ENCODE assay signal across 8 cellular contexts in the genomic region with DNA sequence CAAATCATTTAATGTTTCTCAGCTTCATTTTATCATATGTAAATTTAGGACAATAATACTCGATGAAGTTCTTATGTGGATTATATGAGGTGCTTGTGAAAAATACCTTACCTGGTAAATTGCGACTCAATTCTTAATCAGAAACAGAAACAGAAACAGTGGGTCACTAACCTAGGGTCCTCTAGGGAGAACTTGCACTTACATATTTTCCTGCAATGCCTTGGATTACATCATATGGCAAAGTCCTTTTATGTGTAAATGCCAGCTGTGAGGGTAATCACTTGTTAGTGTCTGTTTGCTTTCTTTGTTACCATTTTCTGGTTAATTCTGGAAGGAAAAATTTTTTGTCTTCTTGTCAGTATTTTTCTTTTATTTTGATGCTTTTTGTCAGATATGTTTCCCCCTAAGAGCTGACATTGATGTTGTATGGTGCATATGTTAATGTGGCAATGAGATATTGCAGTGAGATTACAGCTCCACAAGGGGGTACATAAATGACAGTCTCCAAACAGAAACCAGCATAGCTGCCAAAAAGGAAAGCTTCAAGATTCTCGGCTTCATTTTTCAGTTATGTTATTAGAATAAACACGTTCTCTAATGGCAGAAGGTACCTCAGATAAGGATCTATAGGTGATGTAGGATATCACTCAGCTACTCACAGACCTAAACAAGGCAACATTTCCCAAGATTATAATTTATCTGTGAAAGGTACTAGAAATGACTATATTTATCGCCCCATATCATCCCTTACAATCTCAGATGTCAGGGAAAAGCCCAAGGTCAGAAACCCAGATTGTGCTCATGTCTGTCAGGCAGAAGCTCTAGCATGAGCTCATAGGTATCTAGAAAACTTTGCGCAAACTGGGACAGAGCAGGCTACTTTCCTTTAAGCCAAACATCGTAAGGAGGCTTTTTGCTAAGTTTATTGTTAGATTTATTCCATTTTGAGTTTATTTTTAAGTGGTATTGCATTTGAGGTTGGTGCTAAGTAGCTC.
DNase-seq lines count a peak whose midpoint lies in the region; ATAC-seq and TF ChIP-seq lines count a peak whose summit lies in the region.

No MANE protein-coding gene starts in this region.

- H2AFZ ChIP-seq in neural cell (ENCODE audit: low read depth, low read length), result no peak overlapping the region

- peak overlapping the region; percentile 2 for H3K27ac Mint-ChIP-seq in T-helper 17 cell

- peak; percentile 75 for ATAC-seq in GM18868 (IDR thresholded peaks at IDR 0.05; ENCODE audit: unreplicated experiment)
- ATAC-seq in HG02885 (IDR thresholded peaks at IDR 0.05; ENCODE audit: poor library complexity, unreplicated experiment), result peak; percentile 72
- peak; percentile 80 for ATAC-seq in T-helper 17 cell
- ATAC-seq in HG02970 (IDR thresholded peaks at IDR 0.05; ENCODE audit: low FRiP score, unreplicated experiment), result no peak

- no peak overlapping the region for H3K9ac ChIP-seq in neural cell (ENCODE audit: low read length)

- H3K4me3 ChIP-seq in neural cell (ENCODE audit: low read length) (no peak overlapping the region), lower leg skin (ENCODE audit: low read depth, poor library complexity, severe bottlenecking) (no peak overlapping the region)

- peak; percentile 50 for TF ChIP-seq CTCF in neural cell (IDR thresholded peaks at IDR 0.05; ENCODE audit: poor library complexity, severe bottlenecking)
- TF ChIP-seq CTCF in lower leg skin (IDR thresholded peaks at IDR 0.05), result no peak

- H3K4me3 Mint-ChIP-seq in T-helper 17 cell, result peak overlapping the region; percentile 59

- H3K36me3 Mint-ChIP-seq in T-helper 17 cell (ENCODE audit: low read depth), result peaks cover 1% of the 10 kb centered on the region

- no peaks in the 10 kb centered on the region for H3K27me3 Mint-ChIP-seq in T-helper 17 cell

- intact Hi-C loops in lower leg skin (cut with DNase I; ENCODE audit: low total_unique reads), result no loop called here

- H3K36me3 ChIP-seq in neural cell (ENCODE audit: insufficient read depth, low read length), result no peaks in the 10 kb centered on the region

- H3K27me3 ChIP-seq in neural cell (ENCODE audit: insufficient read depth, low read depth, low read length), result no peaks in the 10 kb centered on the region

- no peaks in the 10 kb centered on the region for H4K20me1 ChIP-seq in neural cell (ENCODE audit: insufficient read depth)

- H3K9me2 ChIP-seq in neural cell (ENCODE audit: insufficient read depth, low read length), result no peaks in the 10 kb centered on the region

- TF ChIP-seq EP300 in neural cell (conservative IDR thresholded peaks at IDR 0.05; ENCODE audit: poor library complexity, severe bottlenecking), result no peak

- H3K4me2 ChIP-seq in neural cell (ENCODE audit: low read length), result no peak overlapping the region

- no peaks in the 10 kb centered on the region for H3K9me3 ChIP-seq in T-helper 17 cell (ENCODE audit: control insufficient read depth, low read length, poor library complexity, severe bottlenecking)
- no peaks in the 10 kb centered on the region for H3K9me3 ChIP-seq in neural cell (ENCODE audit: low read length)

- no peak for TF ChIP-seq RAD21 in neural cell (conservative IDR thresholded peaks at IDR 0.05)

- no peak overlapping the region for H3K27ac ChIP-seq in neural cell (ENCODE audit: low read length)

- peaks cover 18% of the 10 kb centered on the region for H3K4me1 Mint-ChIP-seq in T-helper 17 cell

- no peaks in the 10 kb centered on the region for H3K79me2 ChIP-seq in neural cell (replicated peaks; ENCODE audit: insufficient read depth, low read length)

- H3F3A ChIP-seq in neural cell (ENCODE audit: insufficient read depth, low read length, poor library complexity, severe bottlenecking), result no peaks in the 10 kb centered on the region

- DNase-seq in T-helper 17 cell, result no peak
- DNase-seq in lower leg skin (ENCODE audit: low spot score in 2 of 2), result no peak
- no peak for DNase-seq in effector CD8-positive, alpha-beta T cell (lab: John Stamatoyannopoulos, UW)
- no peak for DNase-seq in mesenteric fat pad (ENCODE audit: low spot score)

- WGBS in lower leg skin, 2 donors, result 51 to 58% methylated on average over 7 of the region's 7 CpGs

- TF ChIP-seq POLR2A in lower leg skin (IDR thresholded peaks at IDR 0.05), result no peak

TF ChIP-seq in neural cell, 6 proteins besides CTCF, POLR2A, EP300 and RAD21:
- TF ChIP-seq POLR2AphosphoS5 (IDR thresholded peaks at IDR 0.05), result no peak
- no peak for TF ChIP-seq EZH2 (IDR thresholded peaks at IDR 0.05; ENCODE audit: borderline replicate concordance, insufficient read depth, low read length, poor library complexity, severe bottlenecking)
